Comparison of ENCODE assay signal across 21 cellular contexts in genomic region chr13:49165798-49166752, GRCh38. TPM values are rescaled to one million over a fixed set of nuclear protein-coding genes. Genes with fewer than 3 reads are reported as not detected.
DNase-seq lines count a peak whose midpoint lies in the region; ATAC-seq, FAIRE-seq and TF ChIP-seq lines count a peak whose summit lies in the region.
"Had no signal": no experiment of that assay in that cellular context is flagged by ENCODE, and none has a peak within 500 bp of the region (broad histone marks: within the 10 kb centered on the region; RNA-seq: fewer than 3 reads in every experiment).

No MANE protein-coding gene starts in this region.

- H3K4me3 ChIP-seq in H7 (ENCODE audit: insufficient read depth, low read depth, low read length) = no peak overlapping the region
- no peak overlapping the region for H3K4me3 ChIP-seq in bronchial epithelial cell (ENCODE audit: low read depth, low read length)
- H3K4me3 ChIP-seq: upper lobe of left lung had no signal

- H3K27me3 Mint-ChIP-seq in CD14-positive monocyte (ENCODE audit: low read depth in 3 of 3) = peaks cover 0 to 2% (median 0%) of the 10 kb centered on the region in 3 donors
- H3K27me3 Mint-ChIP-seq in nephron progenitor cell (ENCODE audit: low read depth, poor library complexity) = peaks cover 7% of the 10 kb centered on the region
- H3K27me3 Mint-ChIP-seq: natural killer cell treated with Interleukin-12 subunit alpha and Interleukin-12 subunit beta and Interleukin-15 and Interleukin-18, amount 100 ng/mL, for 72 hours had no signal

- DNase-seq in CD14-positive monocyte (ENCODE audit: low spot score) (no peak), H7 (peak; percentile 5), bronchial epithelial cell (ENCODE audit: low read depth) (no peak), nephron progenitor cell (no peak), NCI-H510A (lab: John Stamatoyannopoulos, UW) (no peak), NCI-H345 (lab: John Stamatoyannopoulos, UW) (no peak)
- DNase-seq: activated CD8-positive, alpha-beta memory T cell treated with anti-CD3 and anti-CD28 coated beads, Interleukin-2, amount 50 U/mL, for 4 hours; aorta; hippocampal formation; NCI-H1417 treated with DMSO at 0.1 percent for 48 hours; NCI-H2171 treated with DMSO at 0.1 percent for 48 hours; NCI-H774; SK-N-SH; stimulated activated CD4-positive, alpha-beta T cell treated with anti-CD3 and anti-CD28 coated beads, Interleukin-15, amount 100 ng/mL, for 24 hours; stimulated activated naive CD4-positive, alpha-beta T cell; upper lobe of left lung had no signal

- H3K4me1 Mint-ChIP-seq in CD14-positive monocyte (peaks cover 18% of the 10 kb centered on the region), nephron progenitor cell (no peaks in the 10 kb centered on the region)

- H3K4me3 Mint-ChIP-seq in CD14-positive monocyte (no peak overlapping the region), nephron progenitor cell (no peak overlapping the region)
- H3K4me3 Mint-ChIP-seq: natural killer cell treated with Interleukin-12 subunit alpha and Interleukin-12 subunit beta and Interleukin-15 and Interleukin-18, amount 100 ng/mL, for 72 hours had no signal

- TF ChIP-seq CTCF in CD14-positive monocyte (IDR thresholded peaks at IDR 0.05) = no peak
- no peak for TF ChIP-seq CTCF in bronchial epithelial cell (IDR thresholded peaks at IDR 0.05; ENCODE audit: insufficient read depth, low read length, severe bottlenecking)
- TF ChIP-seq CTCF in nephron progenitor cell (IDR thresholded peaks at IDR 0.05) = no peak

- H3K27me3 ChIP-seq in H7 (ENCODE audit: control insufficient read depth, insufficient read depth, low read length) (no peaks in the 10 kb centered on the region), bronchial epithelial cell (ENCODE audit: control insufficient read depth, insufficient read depth, low read length) (no peaks in the 10 kb centered on the region)
- H3K27me3 ChIP-seq: upper lobe of left lung had no signal

- H3K9me3 Mint-ChIP-seq in CD14-positive monocyte = peaks cover 23 to 34% (median 31%) of the 10 kb centered on the region in 7 donors
- peaks cover 46% of the 10 kb centered on the region for H3K9me3 Mint-ChIP-seq in nephron progenitor cell

- H3K27ac Mint-ChIP-seq in CD14-positive monocyte (peak overlapping the region; percentile 12 to 77 (median 72)), nephron progenitor cell (peak overlapping the region; percentile 76)
- H3K27ac Mint-ChIP-seq: natural killer cell treated with Interleukin-12 subunit alpha and Interleukin-12 subunit beta and Interleukin-15 and Interleukin-18, amount 100 ng/mL, for 72 hours had no signal

- peaks cover 58 to 68% of the 10 kb centered on the region in 2 donors for H3K36me3 Mint-ChIP-seq in CD14-positive monocyte
- peaks cover 88% of the 10 kb centered on the region for H3K36me3 Mint-ChIP-seq in nephron progenitor cell (ENCODE audit: low read depth)

- H3K36me3 ChIP-seq in H7 (replicated peaks; ENCODE audit: control insufficient read depth, insufficient read depth, low read length) (no peaks in the 10 kb centered on the region; the same call in 1 of the 2 replicates), bronchial epithelial cell (ENCODE audit: control insufficient read depth, insufficient read depth, low read length) (peaks cover 6% of the 10 kb centered on the region)

- intact Hi-C loops in CD14-positive monocyte (cut with micrococcal nuclease) = no loop called here

- FAIRE-seq in bronchial epithelial cell (lab: Jason Lieb, UNC) = peak; percentile 28
- FAIRE-seq: endometrium had no signal

- no peak for ATAC-seq in GM21529 (IDR thresholded peaks at IDR 0.05; ENCODE audit: unreplicated experiment)
- no peak for ATAC-seq in GM21390 (IDR thresholded peaks at IDR 0.05; ENCODE audit: unreplicated experiment)

RNA-seq across cellular contexts. Expression of gene MLNR, which starts 54.1 kb away (rescaled TPM):
- not detected for polyA plus RNA-seq in CD14-positive monocyte
- total RNA-seq in H7 (2014; rRNA removed; shearing (Covaris generic)) = not detected in 2 replicates
- total RNA-seq in bronchial epithelial cell = not detected in 2 replicates
- total RNA-seq: aorta; kidney epithelial cell; natural killer cell treated with Interleukin-12 subunit alpha and Interleukin-12 subunit beta and Interleukin-15 and Interleukin-18, amount 100 ng/mL, for 72 hours had no signal
- polyA plus RNA-seq: SK-N-SH had no signal
